28 cellular contexts compared by ENCODE assay signal in genomic region chr2:28512607-28512965, GRCh38.
"Had no signal": no experiment of that assay in that cellular context is flagged by ENCODE, and none has a peak within 500 bp of the region (broad histone marks: within the 10 kb centered on the region; RNA-seq: fewer than 3 reads in every experiment).

No MANE protein-coding gene starts in this region.

- H3K4me3 Mint-ChIP-seq: dendritic cell treated with granulocyte-macrophage colony-stimulating factor and Interleukin-4, amounts not matched to agents 40 ng/mL and 50 ng/mL, for 4 days; effector memory CD8-positive, alpha-beta T cell; endodermal cell; mesothelial cell of epicardium; naive B cell had no signal

- H3K4me1 Mint-ChIP-seq: endodermal cell, naive B cell had no signal

- FAIRE-seq: endometrium, islet of Langerhans, keratinocyte had no signal

- DNase-seq: colonic mucosa; cortex of kidney; effector CD8-positive, alpha-beta T cell; effector memory CD8-positive, alpha-beta T cell; endodermal cell; erythroblast; esophagus squamous epithelium; foreskin fibroblast; foreskin melanocyte; gastrocnemius medialis; glutamatergic neuron; head of caudate nucleus; heart right ventricle; hippocampal formation; left cardiac atrium; left lung; left ventricle myocardium superior; lower lobe of right lung; mesenchymal stem cell; mucosa of descending colon; naive B cell had no signal

- H3K4me3 ChIP-seq: colonic mucosa, esophagus squamous epithelium, gastrocnemius medialis, heart right ventricle, left lung, lower lobe of right lung, mucosa of descending colon had no signal

- H3K27me3 ChIP-seq: colonic mucosa, gastrocnemius medialis had no signal

- H3K27ac Mint-ChIP-seq: dendritic cell treated with granulocyte-macrophage colony-stimulating factor and Interleukin-4, amounts not matched to agents 40 ng/mL and 50 ng/mL, for 4 days; endodermal cell; mesothelial cell of epicardium; naive B cell had no signal

- H3K9me3 ChIP-seq: colonic mucosa, esophagus squamous epithelium, gastrocnemius medialis, lower lobe of right lung, mucosa of descending colon had no signal

- H3K4me1 ChIP-seq: colonic mucosa, gastrocnemius medialis, left lung, lower lobe of right lung had no signal

- ATAC-seq: effector memory CD8-positive, alpha-beta T cell; esophagus mucosa; gastrocnemius medialis; heart right ventricle; left cardiac atrium; left lung; left ventricle myocardium superior; lower lobe of right lung; mucosa of descending colon had no signal

- H3K27ac ChIP-seq: colonic mucosa, epithelial cell of prostate, esophagus squamous epithelium, gastrocnemius medialis, heart right ventricle, left lung, lower lobe of right lung had no signal

- H3K36me3 ChIP-seq: colonic mucosa, esophagus squamous epithelium, gastrocnemius medialis, heart right ventricle, left lung, lower lobe of right lung had no signal
